Comparison of ENCODE assay signal across 11 cellular contexts in the genomic region with DNA sequence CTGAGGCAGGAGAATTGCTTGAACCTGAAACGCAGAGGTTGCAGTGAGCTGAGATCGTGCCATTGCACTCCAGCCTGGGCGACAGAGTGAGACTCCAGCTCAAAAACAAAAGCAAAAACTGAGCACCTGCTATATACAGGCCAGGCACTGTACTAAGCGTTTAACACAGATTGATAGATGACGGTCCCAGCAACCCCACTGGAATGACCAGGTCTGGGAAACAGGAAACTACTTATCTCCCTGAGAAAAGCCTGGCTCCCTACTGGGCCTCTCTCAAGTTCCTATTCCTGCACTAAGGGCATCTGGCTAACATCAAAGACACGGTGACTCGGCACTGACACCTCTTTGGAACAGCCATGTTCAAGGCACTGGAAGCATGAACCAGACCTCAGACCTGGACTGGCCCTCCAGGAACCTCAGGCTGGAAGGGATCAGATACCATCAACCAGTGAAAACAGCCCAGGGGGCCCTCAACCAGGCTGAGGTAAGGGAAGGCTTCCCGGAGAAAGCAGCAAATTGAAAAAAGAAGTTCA. TPM values are rescaled to one million over a fixed set of nuclear protein-coding genes. Genes with fewer than 3 reads are reported as not detected.
DNase-seq lines count a peak whose midpoint lies in the region; ATAC-seq and TF ChIP-seq lines count a peak whose summit lies in the region.
"Had no signal": no experiment of that assay in that cellular context is flagged by ENCODE, and none has a peak within 500 bp of the region (broad histone marks: within the 10 kb centered on the region; RNA-seq: fewer than 3 reads in every experiment).

No MANE protein-coding gene starts in this region.

- H3K36me3 Mint-ChIP-seq in activated CD4-positive, alpha-beta memory T cell treated with anti-CD3 and anti-CD28 coated beads, Interleukin-2, amount 10 ng/mL, durations not matched to agents 7 days and 5 days (ENCODE audit: low read depth): peaks cover 22% of the 10 kb centered on the region
- peaks cover 15% of the 10 kb centered on the region for H3K36me3 Mint-ChIP-seq in activated CD4-positive, alpha-beta memory T cell treated with anti-CD3 and anti-CD28 coated beads for 36 hours
- peaks cover 20% of the 10 kb centered on the region for H3K36me3 Mint-ChIP-seq in activated CD8-positive, alpha-beta T cell treated with anti-CD3 and anti-CD28 coated beads, Interleukin-2, amount 10 ng/mL, durations not matched to agents 7 days and 5 days (ENCODE audit: low read depth)

- H3K9ac ChIP-seq in iPS-15b (ENCODE audit: low read depth, low read length): peak overlapping the region; percentile 50

- TF ChIP-seq CTCF in thyroid gland (IDR thresholded peaks at IDR 0.05): no peak

- no peak for DNase-seq in activated CD4-positive, alpha-beta memory T cell treated with anti-CD3 and anti-CD28 coated beads, Interleukin-2, amount 10 ng/mL, durations not matched to agents 7 days and 5 days
- DNase-seq in activated CD4-positive, alpha-beta memory T cell treated with anti-CD3 and anti-CD28 coated beads for 36 hours: no peak
- no peak for DNase-seq in activated CD8-positive, alpha-beta T cell treated with anti-CD3 and anti-CD28 coated beads, Interleukin-2, amount 10 ng/mL, durations not matched to agents 7 days and 5 days
- peak; percentile 20 to 31 for DNase-seq in thyroid gland
- no peak for DNase-seq in medulla oblongata (ENCODE audit: extremely low spot score)
- DNase-seq in epidermal melanocyte (ENCODE audit: insufficient read length, low spot score): no peak
- DNase-seq: NCI-H526 treated with DMSO at 0.1 percent for 48 hours, occipital lobe had no signal

- H3K4me3 ChIP-seq in iPS-15b (ENCODE audit: low read depth, low read length): no peak overlapping the region
- no peak overlapping the region for H3K4me3 ChIP-seq in thyroid gland (replicated peaks in 1 of 3)

- H3K27me3 ChIP-seq in iPS-15b (ENCODE audit: control insufficient read depth, insufficient read depth, low read length) (no peaks in the 10 kb centered on the region), thyroid gland (no peaks in the 10 kb centered on the region)

- H3K9me3 ChIP-seq in iPS-15b (ENCODE audit: control insufficient read depth, insufficient read depth, low read length): no peaks in the 10 kb centered on the region
- H3K9me3 ChIP-seq in thyroid gland: no peaks in the 10 kb centered on the region

- CTCF ChIA-PET in activated CD4-positive, alpha-beta memory T cell treated with anti-CD3 and anti-CD28 coated beads, Interleukin-2, amount 10 ng/mL, durations not matched to agents 7 days and 5 days (lab: Charles Lee): interaction anchor here (1.3 to 3.8 kb wide), 4 partner anchors 10 to 78 kb away, joined by 3 to 23 read pairs (median 4); partner anchors contain the start of gene ATG16L2
- CTCF ChIA-PET in activated CD4-positive, alpha-beta memory T cell treated with anti-CD3 and anti-CD28 coated beads for 36 hours (lab: Charles Lee): interaction anchor here (0.9 to 3.0 kb wide), 4 partner anchors 11 to 553 kb away, joined by 3 to 12 read pairs (median 10); partner anchors contain the start of gene STARD10
- CTCF ChIA-PET in activated CD8-positive, alpha-beta T cell treated with anti-CD3 and anti-CD28 coated beads, Interleukin-2, amount 10 ng/mL, durations not matched to agents 7 days and 5 days (lab: Charles Lee): interaction anchor here (1.2 to 2.4 kb wide), 4 partner anchors 10 to 442 kb away, joined by 3 to 29 read pairs (median 12); partner anchors contain the start of gene STARD10

- intact Hi-C loops in activated CD4-positive, alpha-beta memory T cell treated with anti-CD3 and anti-CD28 coated beads for 36 hours (cut with micrococcal nuclease): loop anchor here (1.0 kb wide), 3 partner anchors 13 to 58 kb away; partner anchors contain the start of gene ARAP1
- intact Hi-C loops in thyroid gland (cut with DNase I): no loop called here

- 80 to 83% methylated on average over 8 of the region's 8 CpGs for WGBS in thyroid gland, 2 donors

- no peak overlapping the region for H3K4me3 Mint-ChIP-seq in activated CD4-positive, alpha-beta memory T cell treated with anti-CD3 and anti-CD28 coated beads, Interleukin-2, amount 10 ng/mL, durations not matched to agents 7 days and 5 days
- H3K4me3 Mint-ChIP-seq in activated CD4-positive, alpha-beta memory T cell treated with anti-CD3 and anti-CD28 coated beads for 36 hours: no peak overlapping the region
- no peak overlapping the region for H3K4me3 Mint-ChIP-seq in activated CD8-positive, alpha-beta T cell treated with anti-CD3 and anti-CD28 coated beads, Interleukin-2, amount 10 ng/mL, durations not matched to agents 7 days and 5 days

- peak overlapping the region; percentile 63 to 89 (median 84) for H3K27ac ChIP-seq in thyroid gland
- H3K27ac ChIP-seq: C4-2B had no signal

- no peaks in the 10 kb centered on the region for H3K27me3 Mint-ChIP-seq in activated CD4-positive, alpha-beta memory T cell treated with anti-CD3 and anti-CD28 coated beads, Interleukin-2, amount 10 ng/mL, durations not matched to agents 7 days and 5 days
- no peaks in the 10 kb centered on the region for H3K27me3 Mint-ChIP-seq in activated CD4-positive, alpha-beta memory T cell treated with anti-CD3 and anti-CD28 coated beads for 36 hours
- H3K27me3 Mint-ChIP-seq in activated CD8-positive, alpha-beta T cell treated with anti-CD3 and anti-CD28 coated beads, Interleukin-2, amount 10 ng/mL, durations not matched to agents 7 days and 5 days (ENCODE audit: low read depth): no peaks in the 10 kb centered on the region

- peak overlapping the region; percentile 59 for H3K27ac Mint-ChIP-seq in activated CD4-positive, alpha-beta memory T cell treated with anti-CD3 and anti-CD28 coated beads, Interleukin-2, amount 10 ng/mL, durations not matched to agents 7 days and 5 days
- no peak overlapping the region for H3K27ac Mint-ChIP-seq in activated CD4-positive, alpha-beta memory T cell treated with anti-CD3 and anti-CD28 coated beads for 36 hours
- H3K27ac Mint-ChIP-seq in activated CD8-positive, alpha-beta T cell treated with anti-CD3 and anti-CD28 coated beads, Interleukin-2, amount 10 ng/mL, durations not matched to agents 7 days and 5 days: peak overlapping the region; percentile 80

- peaks cover 2% of the 10 kb centered on the region for H3K36me3 ChIP-seq in iPS-15b (ENCODE audit: control insufficient read depth, insufficient read depth, low read length)
- no peaks in the 10 kb centered on the region for H3K36me3 ChIP-seq in thyroid gland

- peaks cover 47% of the 10 kb centered on the region for H3K4me1 Mint-ChIP-seq in activated CD4-positive, alpha-beta memory T cell treated with anti-CD3 and anti-CD28 coated beads, Interleukin-2, amount 10 ng/mL, durations not matched to agents 7 days and 5 days
- peaks cover 41% of the 10 kb centered on the region for H3K4me1 Mint-ChIP-seq in activated CD4-positive, alpha-beta memory T cell treated with anti-CD3 and anti-CD28 coated beads for 36 hours (ENCODE audit: low read depth)
- peaks cover 48% of the 10 kb centered on the region for H3K4me1 Mint-ChIP-seq in activated CD8-positive, alpha-beta T cell treated with anti-CD3 and anti-CD28 coated beads, Interleukin-2, amount 10 ng/mL, durations not matched to agents 7 days and 5 days (ENCODE audit: low read depth)

- POLR2A ChIA-PET in activated CD4-positive, alpha-beta memory T cell treated with anti-CD3 and anti-CD28 coated beads, Interleukin-2, amount 10 ng/mL, durations not matched to agents 7 days and 5 days (lab: Charles Lee): interaction anchor here (1.1 to 3.8 kb wide), 3 partner anchors 9 to 80 kb away, joined by 3 to 17 read pairs (median 7); partner anchors contain the start of gene STARD10
- POLR2A ChIA-PET in activated CD4-positive, alpha-beta memory T cell treated with anti-CD3 and anti-CD28 coated beads for 36 hours (lab: Charles Lee): interaction anchor here (1.2 to 1.7 kb wide), 3 partner anchors 10 to 78 kb away, joined by 4 to 7 read pairs (median 6); no protein-coding TSS in a partner anchor
- POLR2A ChIA-PET in activated CD8-positive, alpha-beta T cell treated with anti-CD3 and anti-CD28 coated beads, Interleukin-2, amount 10 ng/mL, durations not matched to agents 7 days and 5 days (lab: Charles Lee): interaction anchor here (1.4 kb wide), 1 partner anchor 11 kb away, joined by 7 read pairs; no protein-coding TSS in a partner anchor

- H3K4me1 ChIP-seq in iPS-15b (ENCODE audit: control insufficient read depth, insufficient read depth, low read length): peaks cover 4% of the 10 kb centered on the region
- peaks cover 54 to 68% of the 10 kb centered on the region in 2 donors for H3K4me1 ChIP-seq in thyroid gland

- ATAC-seq in activated CD8-positive, alpha-beta T cell treated with anti-CD3 and anti-CD28 coated beads, Interleukin-2, amount 10 ng/mL, durations not matched to agents 7 days and 5 days: no peak
- ATAC-seq in GM21786 (IDR thresholded peaks at IDR 0.05; ENCODE audit: unreplicated experiment): no peak

- peaks cover 3% of the 10 kb centered on the region for H3K9me3 Mint-ChIP-seq in activated CD4-positive, alpha-beta memory T cell treated with anti-CD3 and anti-CD28 coated beads, Interleukin-2, amount 10 ng/mL, durations not matched to agents 7 days and 5 days
- peaks cover 4% of the 10 kb centered on the region for H3K9me3 Mint-ChIP-seq in activated CD4-positive, alpha-beta memory T cell treated with anti-CD3 and anti-CD28 coated beads for 36 hours
- H3K9me3 Mint-ChIP-seq in activated CD8-positive, alpha-beta T cell treated with anti-CD3 and anti-CD28 coated beads, Interleukin-2, amount 10 ng/mL, durations not matched to agents 7 days and 5 days (ENCODE audit: insufficient read depth): no peaks in the 10 kb centered on the region

- TF ChIP-seq POLR2A in thyroid gland (IDR thresholded peaks at IDR 0.05): no peak

RNA-seq across cellular contexts. Expression of gene ARAP1, which starts 16.6 kb away (rescaled TPM):
- 100 to 1,000 TPM; 108 to 109 TPM for total RNA-seq in activated CD4-positive, alpha-beta memory T cell treated with anti-CD3 and anti-CD28 coated beads, Interleukin-2, amount 10 ng/mL, durations not matched to agents 7 days and 5 days
- 10 to 100 TPM; 77.4 to 79.6 TPM for total RNA-seq in activated CD4-positive, alpha-beta memory T cell treated with anti-CD3 and anti-CD28 coated beads for 36 hours
- 10 to 100 TPM; 84.3 to 89.6 TPM for total RNA-seq in activated CD8-positive, alpha-beta T cell treated with anti-CD3 and anti-CD28 coated beads, Interleukin-2, amount 10 ng/mL, durations not matched to agents 7 days and 5 days
- total RNA-seq in thyroid gland: 100 to 1,000 TPM in 3 of 4 donors, 10 to 100 TPM in 1; 90.3 to 146 (median 122) TPM

RNA-seq across cellular contexts. Expression of gene STARD10, which starts 58.3 kb away (rescaled TPM):
- 10 to 100 TPM; 11.3 to 11.6 TPM for total RNA-seq in activated CD4-positive, alpha-beta memory T cell treated with anti-CD3 and anti-CD28 coated beads, Interleukin-2, amount 10 ng/mL, durations not matched to agents 7 days and 5 days
- 10 to 100 TPM; 14.8 to 16.8 TPM for total RNA-seq in activated CD4-positive, alpha-beta memory T cell treated with anti-CD3 and anti-CD28 coated beads for 36 hours
- 1 to 10 TPM; 4.0 to 4.5 TPM for total RNA-seq in activated CD8-positive, alpha-beta T cell treated with anti-CD3 and anti-CD28 coated beads, Interleukin-2, amount 10 ng/mL, durations not matched to agents 7 days and 5 days
- total RNA-seq in thyroid gland: 100 to 1,000 TPM in 1 of 4 donors, 10 to 100 TPM in 3; 67.7 to 113 (median 82.0) TPM

Comparison
In these comparisons a context has a peak if more than half of its experiments do, and no peak if none do; other contexts are left out.
1. DNase-seq: peak in thyroid gland (2 of 2); none in activated CD4-positive, alpha-beta memory T cell treated with anti-CD3 and anti-CD28 coated beads, Interleukin-2, amount 10 ng/mL, durations not matched to agents 7 days and 5 days (single experiment), activated CD4-positive, alpha-beta memory T cell treated with anti-CD3 and anti-CD28 coated beads for 36 hours (single experiment), activated CD8-positive, alpha-beta T cell treated with anti-CD3 and anti-CD28 coated beads, Interleukin-2, amount 10 ng/mL, durations not matched to agents 7 days and 5 days (single experiment), medulla oblongata (single experiment) and epidermal melanocyte (single experiment).